Comparison of ENCODE assay signal across 1 cellular context in genomic region chr21:15455819-15456462, GRCh38.
TF ChIP-seq lines count a peak whose summit lies in the region.

No MANE protein-coding gene starts in this region.

TF ChIP-seq in HepG2, 621 proteins besides CTCF, POLR2A, EP300 and RAD21 (continued from another document):
- TF ChIP-seq SKIL (CRISPR knock-in tag; IDR thresholded peaks at IDR 0.05; ENCODE audit: borderline replicate concordance) (no peak), ZNF263 (CRISPR knock-in tag; IDR thresholded peaks at IDR 0.05) (no peak), RBM39 (IDR thresholded peaks at IDR 0.05; ENCODE audit: low read depth, low read length, poor library complexity, severe bottlenecking) (no peak), MEF2D (CRISPR knock-in tag; IDR thresholded peaks at IDR 0.05) (no peak), RFX5 (IDR thresholded peaks at IDR 0.05; ENCODE audit: low read depth, low read length) (no peak), PPARG (CRISPR knock-in tag; conservative IDR thresholded peaks at IDR 0.05) (0 out of 2 replicates have a peak, but pooled peaks have one; percentile 15), ZNF549 (CRISPR knock-in tag; IDR thresholded peaks at IDR 0.05) (no peak), ZNF30 (CRISPR knock-in tag; IDR thresholded peaks at IDR 0.05) (no peak), YEATS4 (CRISPR knock-in tag; IDR thresholded peaks at IDR 0.05; ENCODE audit: borderline replicate concordance) (peak; percentile 67), ZNF782 (CRISPR knock-in tag; IDR thresholded peaks at IDR 0.05; ENCODE audit: borderline replicate concordance) (no peak), KDM5B (CRISPR knock-in tag; IDR thresholded peaks at IDR 0.05; ENCODE audit: borderline replicate concordance) (peak; percentile 57; the same call in 1 of the 2 replicates), NFE2L1 (CRISPR knock-in tag; IDR thresholded peaks at IDR 0.05; ENCODE audit: borderline replicate concordance) (no peak), POLR2G (IDR thresholded peaks at IDR 0.05; ENCODE audit: low read depth, low read length) (no peak), ELK4 (CRISPR knock-in tag; IDR thresholded peaks at IDR 0.05; ENCODE audit: borderline replicate concordance) (no peak)
- TF ChIP-seq, protein P1, sequence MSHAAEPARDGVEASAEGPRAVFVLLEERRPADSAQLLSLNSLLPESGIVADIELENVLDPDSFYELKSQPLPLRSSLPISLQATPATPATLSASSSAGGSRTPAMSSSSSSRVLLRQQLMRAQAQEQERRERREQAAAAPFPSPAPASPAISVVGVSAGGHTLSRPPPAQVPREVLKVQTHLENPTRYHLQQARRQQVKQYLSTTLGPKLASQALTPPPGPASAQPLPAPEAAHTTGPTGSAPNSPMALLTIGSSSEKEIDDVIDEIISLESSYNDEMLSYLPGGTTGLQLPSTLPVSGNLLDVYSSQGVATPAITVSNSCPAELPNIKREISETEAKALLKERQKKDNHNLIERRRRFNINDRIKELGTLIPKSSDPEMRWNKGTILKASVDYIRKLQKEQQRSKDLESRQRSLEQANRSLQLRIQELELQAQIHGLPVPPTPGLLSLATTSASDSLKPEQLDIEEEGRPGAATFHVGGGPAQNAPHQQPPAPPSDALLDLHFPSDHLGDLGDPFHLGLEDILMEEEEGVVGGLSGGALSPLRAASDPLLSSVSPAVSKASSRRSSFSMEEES (CRISPR knock-in tag; IDR thresholded peaks at IDR 0.05): peak; percentile 57; the same call in 1 of the 2 replicates
TF ChIP-seq in HepG2: peak in this region for 192.
